1 cellular context compared by ENCODE assay signal in genomic region chr15:59199775-59200465, GRCh38.
TF ChIP-seq lines count a peak whose summit lies in the region.

No MANE protein-coding gene starts in this region.

TF ChIP-seq in WTC11, 78 proteins besides CTCF, POLR2A, EP300 and RAD21 (continued from another document):
- TF ChIP-seq STAT6 (CRISPR knock-in tag; conservative IDR thresholded peaks at IDR 0.05; ENCODE audit: low read depth) = no peak
- no peak for TF ChIP-seq PRDM15 (CRISPR knock-in tag; IDR thresholded peaks at IDR 0.05)
- no peak for TF ChIP-seq GABPB1 (CRISPR knock-in tag; IDR thresholded peaks at IDR 0.05)
